15 cellular contexts compared by ENCODE assay signal in the genomic region with DNA sequence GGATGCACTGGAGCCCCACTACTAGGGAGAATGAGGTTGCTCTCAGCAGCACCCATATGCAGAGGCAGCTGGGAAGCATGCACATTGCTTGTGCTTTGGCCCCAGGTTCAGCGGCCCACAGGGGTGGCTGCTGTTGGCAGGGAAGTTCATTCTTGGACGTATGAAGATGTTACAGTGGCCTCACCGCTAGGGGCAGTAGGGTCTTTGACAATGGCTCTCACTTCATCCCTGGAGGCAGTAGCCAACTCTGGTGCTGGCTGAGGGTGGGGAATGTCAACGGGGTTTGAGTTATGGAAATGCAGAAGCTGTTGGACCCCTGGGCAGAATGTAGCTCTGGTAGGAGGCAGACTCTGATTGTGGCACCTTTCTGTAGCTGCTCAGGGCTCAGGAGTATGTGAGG.
"Had no signal": no experiment of that assay in that cellular context is flagged by ENCODE, and none has a peak within 500 bp of the region (broad histone marks: within the 10 kb centered on the region; RNA-seq: fewer than 3 reads in every experiment).

No MANE protein-coding gene starts in this region.

- H3K4me1 ChIP-seq: colonic mucosa, esophagus squamous epithelium, sigmoid colon, spleen had no signal

- FAIRE-seq: astrocyte, endothelial cell of umbilical vein had no signal

- H3K4me1 Mint-ChIP-seq: activated naive CD4-positive, alpha-beta T cell treated with anti-CD3 and anti-CD28 coated beads, Interleukin-2, amount 10 ng/mL, durations not matched to agents 7 days and 5 days; neural crest cell had no signal

- H3K36me3 ChIP-seq: colonic mucosa, ovary, sigmoid colon had no signal

- H3K27me3 ChIP-seq: colonic mucosa, esophagus squamous epithelium, ovary, sigmoid colon, spleen had no signal

- H3K27me3 Mint-ChIP-seq: activated naive CD4-positive, alpha-beta T cell treated with anti-CD3 and anti-CD28 coated beads, Interleukin-2, amount 10 ng/mL, durations not matched to agents 7 days and 5 days; activated T-cell treated with anti-CD3 and anti-CD28 coated beads, Interleukin-2, amount 50 U/mL, for 24 hours had no signal

- H3K4me3 Mint-ChIP-seq: activated naive CD4-positive, alpha-beta T cell treated with anti-CD3 and anti-CD28 coated beads, Interleukin-2, amount 10 ng/mL, durations not matched to agents 7 days and 5 days; activated T-cell treated with anti-CD3 and anti-CD28 coated beads, Interleukin-2, amount 50 U/mL, for 24 hours; neural crest cell had no signal

- H3K27ac Mint-ChIP-seq: activated naive CD4-positive, alpha-beta T cell treated with anti-CD3 and anti-CD28 coated beads, Interleukin-2, amount 10 ng/mL, durations not matched to agents 7 days and 5 days; activated T-cell treated with anti-CD3 and anti-CD28 coated beads, Interleukin-2, amount 50 U/mL, for 24 hours had no signal

- DNase-seq: activated CD4-positive, alpha-beta T cell treated with anti-CD3 and anti-CD28 coated beads for 1 hour; activated CD4-positive, alpha-beta T cell treated with anti-CD3 and anti-CD28 coated beads, Interleukin-2, amount 50 U/mL, for 4 hours; activated naive CD4-positive, alpha-beta T cell treated with anti-CD3 and anti-CD28 coated beads, Interleukin-2, amount 10 ng/mL, durations not matched to agents 7 days and 5 days; activated T-cell treated with anti-CD3 and anti-CD28 coated beads, Interleukin-2, amount 50 U/mL, for 24 hours; colonic mucosa; esophagus squamous epithelium; ovary; sigmoid colon; spleen; T-helper 1 cell; T1000 had no signal

- H3K27ac ChIP-seq: colonic mucosa, esophagus squamous epithelium, ovary, sigmoid colon, spleen, thoracic aorta had no signal

- H3K9me3 ChIP-seq: colonic mucosa, esophagus squamous epithelium, ovary, sigmoid colon, spleen, thoracic aorta had no signal

- H3K4me3 ChIP-seq: colonic mucosa, esophagus squamous epithelium, ovary, sigmoid colon, spleen, thoracic aorta had no signal
